In genomic region chr16:81634380-81635121, GRCh38 we compare ENCODE assay signal across 1 cellular context.
TF ChIP-seq lines count a peak whose summit lies in the region.

No MANE protein-coding gene starts in this region.

TF ChIP-seq in K562, 482 proteins besides CTCF, POLR2A, EP300 and RAD21 (continued from another document and continues in another):
- no peak for TF ChIP-seq AFF4 (CRISPR knock-in tag; IDR thresholded peaks at IDR 0.05)
- no peak for TF ChIP-seq HNRNPH1 (optimal IDR thresholded peaks at IDR 0.05; ENCODE audit: low read depth, low read length)
- 0 out of 2 replicates have a peak, but pooled peaks have one; percentile 33 for TF ChIP-seq NFIC (IDR thresholded peaks at IDR 0.05)
- no peak for TF ChIP-seq HES1 (IDR thresholded peaks at IDR 0.05; ENCODE audit: low read depth)
- no peak for TF ChIP-seq EP400 (IDR thresholded peaks at IDR 0.05)
- peak; percentile 43; the same call in 1 of the 2 replicates for TF ChIP-seq FOXJ2 (tag; IDR thresholded peaks at IDR 0.05)
- TF ChIP-seq NEUROD1 (IDR thresholded peaks at IDR 0.05; ENCODE audit: borderline replicate concordance, low read depth, low read length, partially characterized antibody): peak; percentile 24
- peak; percentile 38 for TF ChIP-seq ZNF592 (IDR thresholded peaks at IDR 0.05)
- no peak for TF ChIP-seq POLR2AphosphoS2 (IDR thresholded peaks at IDR 0.05; ENCODE audit: low read length)
- no peak for TF ChIP-seq FOXP4 (CRISPR knock-in tag; IDR thresholded peaks at IDR 0.05; ENCODE audit: borderline replicate concordance)
- 0 out of 2 replicates have a peak, but pooled peaks have one; percentile 62 for TF ChIP-seq MBD1 (CRISPR knock-in tag; IDR thresholded peaks at IDR 0.05)
- peak in 1 of 2 experiments; percentile 53; a peak in 1 of 4 replicates for TF ChIP-seq TBL1XR1 (IDR thresholded peaks at IDR 0.05; ENCODE audit: low read length in 2 of 2)
- peak; percentile 87 for TF ChIP-seq LEF1 (IDR thresholded peaks at IDR 0.05)
- TF ChIP-seq FOSL1 (tag; conservative IDR thresholded peaks at IDR 0.05): peak; percentile 77
- no peak for TF ChIP-seq ZC3H4 (CRISPR knock-in tag; IDR thresholded peaks at IDR 0.05; ENCODE audit: borderline replicate concordance)
- no peak for TF ChIP-seq ZBTB7A (IDR thresholded peaks at IDR 0.05; ENCODE audit: borderline replicate concordance, control insufficient read depth, low read depth, low read length)
- 0 out of 2 replicates have a peak, but pooled peaks have one; percentile 11 for TF ChIP-seq ZNF134 (CRISPR knock-in tag; conservative IDR thresholded peaks at IDR 0.05)
- TF ChIP-seq AFF1 (IDR thresholded peaks at IDR 0.05; ENCODE audit: low read depth in 1 of 2, partially characterized antibody in 2 of 2): no peak
- peak; percentile 90 for TF ChIP-seq CBFA2T3 (IDR thresholded peaks at IDR 0.05)
- peak; percentile 78 for TF ChIP-seq TEAD4 (IDR thresholded peaks at IDR 0.05; ENCODE audit: low read length)
- no peak for TF ChIP-seq TEAD4 (CRISPR knock-in tag; IDR thresholded peaks at IDR 0.05; ENCODE audit: borderline replicate concordance)
- TF ChIP-seq ATF7 (IDR thresholded peaks at IDR 0.05): peak; percentile 62
- TF ChIP-seq RERE (CRISPR knock-in tag; IDR thresholded peaks at IDR 0.05; ENCODE audit: borderline replicate concordance): no peak
- no peak for TF ChIP-seq ATF4 (CRISPR knock-in tag; IDR thresholded peaks at IDR 0.05)
- TF ChIP-seq SMC3 (conservative IDR thresholded peaks at IDR 0.05; ENCODE audit: insufficient read depth, low read depth, low read length): no peak
- TF ChIP-seq FOXJ3 (CRISPR knock-in tag; IDR thresholded peaks at IDR 0.05): no peak
- 0 out of 2 replicates have a peak, but pooled peaks have one; percentile 6 for TF ChIP-seq CEBPG (CRISPR knock-in tag; IDR thresholded peaks at IDR 0.05)
- no peak for TF ChIP-seq CEBPG (tag; conservative IDR thresholded peaks at IDR 0.05 in 1 of 2, IDR thresholded peaks at IDR 0.05 in 1 of 2)
- peak; percentile 66 for TF ChIP-seq KAT7 (CRISPR knock-in tag; IDR thresholded peaks at IDR 0.05; ENCODE audit: borderline replicate concordance)
- TF ChIP-seq CBX5 (IDR thresholded peaks at IDR 0.05; ENCODE audit: borderline replicate concordance, low read depth): no peak
- TF ChIP-seq ETV6 (IDR thresholded peaks at IDR 0.05; ENCODE audit: borderline replicate concordance in 1 of 2, low read depth in 2 of 2, low read length in 1 of 2): peak in 1 of 2 experiments; percentile 51; a peak in 1 of 4 replicates
- TF ChIP-seq ETV6 (CRISPR knock-in tag; IDR thresholded peaks at IDR 0.05; ENCODE audit: borderline replicate concordance): no peak
- no peak for TF ChIP-seq XRCC3 (IDR thresholded peaks at IDR 0.05)
- peak; percentile 97 for TF ChIP-seq SOX6 (IDR thresholded peaks at IDR 0.05)
- no peak for TF ChIP-seq ZNF121 (CRISPR knock-in tag; conservative IDR thresholded peaks at IDR 0.05)
